9 cellular contexts compared by ENCODE assay signal in genomic region chr7:88069093-88069492, GRCh38.
"Had no signal": no experiment of that assay in that cellular context is flagged by ENCODE, and none has a peak within 500 bp of the region (broad histone marks: within the 10 kb centered on the region; RNA-seq: fewer than 3 reads in every experiment).

No MANE protein-coding gene starts in this region.

- H3K4me3 ChIP-seq: GM23248, HAP-1 had no signal

- DNase-seq: GM23248, GOT3, Karpas-422, KBM-7 had no signal

- H3K36me3 ChIP-seq: HAP-1 had no signal

- H2AFZ ChIP-seq: GM23248 had no signal

- H3K27ac ChIP-seq: GM23248, KMS-11 had no signal

- FAIRE-seq: H54, HTR-8/SVneo had no signal

- H3K9me3 ChIP-seq: HAP-1 had no signal

- ATAC-seq: HCT116 had no signal

- H3K9ac ChIP-seq: GM23248, KMS-11 had no signal

- H3K4me2 ChIP-seq: KMS-11 had no signal
